In the genomic region with DNA sequence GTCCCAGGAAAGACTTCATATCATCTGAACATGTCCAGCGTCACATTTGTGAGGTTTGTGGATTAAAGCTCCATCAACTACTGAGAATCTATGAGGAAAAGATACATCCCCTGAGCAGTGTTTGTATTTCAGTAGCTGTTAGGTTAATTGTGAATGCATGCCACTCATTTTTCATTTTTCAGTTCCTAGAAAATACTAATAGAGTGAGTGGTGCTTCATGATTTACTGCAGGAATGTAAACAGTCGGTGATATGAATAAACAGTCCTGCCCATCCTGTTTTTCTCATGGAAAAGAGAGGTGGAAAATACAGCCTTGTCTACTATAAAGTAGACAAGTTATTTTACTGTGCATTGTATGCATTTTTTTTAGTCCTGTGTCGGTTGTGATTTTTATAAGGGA, we compare ENCODE assay signal across 21 cellular contexts.
DNase-seq lines count a peak whose midpoint lies in the region; ATAC-seq and TF ChIP-seq lines count a peak whose summit lies in the region.
"Had no signal": no experiment of that assay in that cellular context is flagged by ENCODE, and none has a peak within 500 bp of the region (broad histone marks: within the 10 kb centered on the region; RNA-seq: fewer than 3 reads in every experiment).

No MANE protein-coding gene starts in this region.

- H2AFZ ChIP-seq in PC-3 (ENCODE audit: low read length): no peak overlapping the region

- H3K4me3 Mint-ChIP-seq in stimulated activated naive CD8-positive, alpha-beta T cell treated with anti-CD3 and anti-CD28 coated beads, Interleukin-15, amount 100 ng/mL, for 72 hours: no peak overlapping the region
- no peak overlapping the region for H3K4me3 Mint-ChIP-seq in stimulated activated naive B cell treated with anti-CD40 and anti-IgM and Interleukin-4, amounts not matched to agents 10 μg/mL and 1 μg/mL and 100 μg/mL, for 72 hours
- H3K4me3 Mint-ChIP-seq: CD4-positive, alpha-beta T cell; IgD-negative memory B cell had no signal

- no peak overlapping the region for H3K27ac Mint-ChIP-seq in stimulated activated naive CD8-positive, alpha-beta T cell treated with anti-CD3 and anti-CD28 coated beads, Interleukin-15, amount 100 ng/mL, for 72 hours
- no peak overlapping the region for H3K27ac Mint-ChIP-seq in stimulated activated naive B cell treated with anti-CD40 and anti-IgM and Interleukin-4, amounts not matched to agents 10 μg/mL and 1 μg/mL and 100 μg/mL, for 72 hours
- H3K27ac Mint-ChIP-seq: CD4-positive, alpha-beta T cell had no signal

- no peaks in the 10 kb centered on the region for H3K36me3 Mint-ChIP-seq in stimulated activated naive B cell treated with anti-CD40 and anti-IgM and Interleukin-4, amounts not matched to agents 10 μg/mL and 1 μg/mL and 100 μg/mL, for 72 hours
- H3K36me3 Mint-ChIP-seq: IgD-negative memory B cell had no signal

- H3K27me3 Mint-ChIP-seq in stimulated activated naive CD8-positive, alpha-beta T cell treated with anti-CD3 and anti-CD28 coated beads, Interleukin-15, amount 100 ng/mL, for 72 hours: peaks cover 9% of the 10 kb centered on the region
- peaks cover 2 to 3% of the 10 kb centered on the region in 2 donors for H3K27me3 Mint-ChIP-seq in stimulated activated naive B cell treated with anti-CD40 and anti-IgM and Interleukin-4, amounts not matched to agents 10 μg/mL and 1 μg/mL and 100 μg/mL, for 72 hours
- H3K27me3 Mint-ChIP-seq: CD4-positive, alpha-beta T cell had no signal

- H3K4me2 ChIP-seq in PC-3 (ENCODE audit: low read length): no peak overlapping the region
- H3K4me2 ChIP-seq: SK-N-SH had no signal

- H3K27ac ChIP-seq in PC-3 (ENCODE audit: low read length): no peak overlapping the region
- H3K27ac ChIP-seq: 22Rv1 had no signal

- no peaks in the 10 kb centered on the region; the same call in 1 of the 2 replicates for H3K4me1 ChIP-seq in PC-3 (ENCODE audit: insufficient read depth, low read length)

- H4K20me1 ChIP-seq in PC-3 (ENCODE audit: low read length): no peaks in the 10 kb centered on the region

- no peaks in the 10 kb centered on the region for H3F3A ChIP-seq in PC-3 (ENCODE audit: low read length, unreplicated experiment)

- no peaks in the 10 kb centered on the region for H3K9me3 ChIP-seq in PC-3 (ENCODE audit: low read length)
- H3K9me3 ChIP-seq: HAP-1, SK-N-SH had no signal

- H3K79me2 ChIP-seq in PC-3 (ENCODE audit: low read length): no peaks in the 10 kb centered on the region

- H3K9ac ChIP-seq in PC-3 (ENCODE audit: low read length): no peak overlapping the region
- H3K9ac ChIP-seq: SK-N-SH had no signal

- ATAC-seq in PC-3: peak; percentile 64
- no peak for ATAC-seq in stimulated activated naive CD8-positive, alpha-beta T cell treated with anti-CD3 and anti-CD28 coated beads, Interleukin-15, amount 100 ng/mL, for 72 hours
- no peak for ATAC-seq in stimulated activated naive B cell treated with anti-CD40 and anti-IgM and Interleukin-4, amounts not matched to agents 10 μg/mL and 1 μg/mL and 100 μg/mL, for 72 hours (replicated peaks)

- no peaks in the 10 kb centered on the region; the same call in 1 of the 2 replicates for H3K9me2 ChIP-seq in PC-3 (replicated peaks; ENCODE audit: low read length)
- H3K9me2 ChIP-seq: SK-N-SH had no signal

- WGBS in lower leg skin, 2 donors: 50 to 56% methylated on average over 3 of the region's 3 CpGs

- POLR2A ChIA-PET in PC-3 (lab: Charles Lee; ENCODE audit: unreplicated experiment): no interaction called here

- TF ChIP-seq CTCF in PC-3 (conservative IDR thresholded peaks at IDR 0.05; ENCODE audit: low read depth, low read length): no peak
- TF ChIP-seq CTCF in fibroblast of villous mesenchyme (IDR thresholded peaks at IDR 0.05; ENCODE audit: insufficient read depth, low read depth, low read length): no peak
- no peak for TF ChIP-seq CTCF in lower leg skin (IDR thresholded peaks at IDR 0.05)

- intact Hi-C loops in PC-3 (cut with micrococcal nuclease) (loop anchor here (10.0 kb wide), 1 partner anchor 133 kb away; no protein-coding TSS in a partner anchor), lower leg skin (cut with DNase I; ENCODE audit: low total_unique reads) (no loop called here)

- no peaks in the 10 kb centered on the region for H3K36me3 ChIP-seq in PC-3 (ENCODE audit: low read depth, low read length)
- H3K36me3 ChIP-seq: HAP-1 had no signal

- H3K4me3 ChIP-seq in PC-3 (ENCODE audit: low read length) (no peak overlapping the region), fibroblast of villous mesenchyme (ENCODE audit: low read depth, low read length) (peak overlapping the region; percentile 1), lower leg skin (ENCODE audit: low read depth, poor library complexity, severe bottlenecking) (no peak overlapping the region)
- H3K4me3 ChIP-seq: HAP-1 had no signal

- BruUV-seq in PC-3 (replicated peaks; lab: Mats Ljungman, UMichigan): no TSS peak

- H3K4me1 Mint-ChIP-seq in stimulated activated naive CD8-positive, alpha-beta T cell treated with anti-CD3 and anti-CD28 coated beads, Interleukin-15, amount 100 ng/mL, for 72 hours: no peaks in the 10 kb centered on the region
- H3K4me1 Mint-ChIP-seq in stimulated activated naive B cell treated with anti-CD40 and anti-IgM and Interleukin-4, amounts not matched to agents 10 μg/mL and 1 μg/mL and 100 μg/mL, for 72 hours: no peaks in the 10 kb centered on the region
- H3K4me1 Mint-ChIP-seq: IgD-negative memory B cell had no signal

- DNase-seq in A172 (ENCODE audit: low spot score): peak; percentile 21
- peak; percentile 39 for DNase-seq in GM04503 (ENCODE audit: low read depth)
- DNase-seq in PC-3: peak; percentile 29
- peak; percentile 83 for DNase-seq in fibroblast of villous mesenchyme (ENCODE audit: low read depth)
- no peak for DNase-seq in stimulated activated naive CD8-positive, alpha-beta T cell treated with anti-CD3 and anti-CD28 coated beads, Interleukin-15, amount 100 ng/mL, for 72 hours
- DNase-seq in stimulated activated naive B cell treated with anti-CD40 and anti-IgM and Interleukin-4, amounts not matched to agents 10 μg/mL and 1 μg/mL and 100 μg/mL, for 72 hours: no peak
- no peak for DNase-seq in SIG-M5 treated with dmso at 0.1 percent for 504 hours (lab: John Stamatoyannopoulos, UW; ENCODE audit: unreplicated experiment)
- DNase-seq in lower leg skin (ENCODE audit: low spot score in 2 of 2): no peak
- DNase-seq: AML-193; Calu3; CD4-positive, alpha-beta T cell; DMS79 treated with DMSO at 0.1 percent for 48 hours; MV-4-11; NCI-H1417 treated with DMSO at 0.1 percent for 48 hours; NCI-H2081; NCI-H524; SK-N-SH; T-helper 1 cell had no signal

- H3K9me3 Mint-ChIP-seq in stimulated activated naive CD8-positive, alpha-beta T cell treated with anti-CD3 and anti-CD28 coated beads, Interleukin-15, amount 100 ng/mL, for 72 hours: peaks cover 0 to 3% of the 10 kb centered on the region in 2 donors
- peaks cover 0 to 2% of the 10 kb centered on the region in 2 donors for H3K9me3 Mint-ChIP-seq in stimulated activated naive B cell treated with anti-CD40 and anti-IgM and Interleukin-4, amounts not matched to agents 10 μg/mL and 1 μg/mL and 100 μg/mL, for 72 hours

- H3K27me3 ChIP-seq in PC-3 (ENCODE audit: low read length): no peaks in the 10 kb centered on the region

- CTCF ChIA-PET in PC-3 (lab: Charles Lee): no interaction called here

- TF ChIP-seq POLR2A in lower leg skin (IDR thresholded peaks at IDR 0.05): no peak

Comparison
In these comparisons a context has a peak if more than half of its experiments do, and no peak if none do; other contexts are left out.
1. DNase-seq: peak in A172 (single experiment), GM04503 (single experiment), PC-3 (single experiment) and fibroblast of villous mesenchyme (single experiment); none in stimulated activated naive CD8-positive, alpha-beta T cell treated with anti-CD3 and anti-CD28 coated beads, Interleukin-15, amount 100 ng/mL, for 72 hours (0 of 2), stimulated activated naive B cell treated with anti-CD40 and anti-IgM and Interleukin-4, amounts not matched to agents 10 μg/mL and 1 μg/mL and 100 μg/mL, for 72 hours (single experiment), SIG-M5 treated with dmso at 0.1 percent for 504 hours (single experiment) and lower leg skin (0 of 2).